Comparison of ENCODE assay signal across 8 cellular contexts in genomic region chr19:32404939-32405430, GRCh38. TPM values are rescaled to one million over a fixed set of nuclear protein-coding genes. Genes with fewer than 3 reads are reported as not detected.
A peak's percentile ranks its signal among the peaks of the same experiment; 100 is the strongest.
DNase-seq lines count a peak whose midpoint lies in the region; ATAC-seq and TF ChIP-seq lines count a peak whose summit lies in the region.

No MANE protein-coding gene starts in this region.

- H3K9me3 Mint-ChIP-seq in CD8-positive, alpha-beta T cell, result no peaks in the 10 kb centered on the region
- H3K9me3 Mint-ChIP-seq in neural crest cell, result no peaks in the 10 kb centered on the region

- H3K4me1 Mint-ChIP-seq in CD8-positive, alpha-beta T cell (ENCODE audit: low read depth), result peaks cover 22% of the 10 kb centered on the region
- H3K4me1 Mint-ChIP-seq in neural crest cell, result peaks cover 31% of the 10 kb centered on the region

- no peaks in the 10 kb centered on the region for H3K27me3 ChIP-seq in CD8-positive, alpha-beta T cell (ENCODE audit: insufficient read depth, low read length)
- H3K27me3 ChIP-seq in KMS-11 (ENCODE audit: insufficient read depth, low read depth), result no peaks in the 10 kb centered on the region
- no peaks in the 10 kb centered on the region for H3K27me3 ChIP-seq in foreskin keratinocyte

- H3K27me3 Mint-ChIP-seq in CD8-positive, alpha-beta T cell (ENCODE audit: low read depth), result no peaks in the 10 kb centered on the region
- no peaks in the 10 kb centered on the region for H3K27me3 Mint-ChIP-seq in neural crest cell (ENCODE audit: low read depth)

- peak overlapping the region; percentile 89 for H3K9ac ChIP-seq in KMS-11

- POLR2A ChIA-PET in CD8-positive, alpha-beta T cell (lab: Charles Lee), result interaction anchor here (0.9 to 2.2 kb wide), 9 partner anchors 17 to 772 kb away, joined by 3 to 13 read pairs (median 5); partner anchors contain the start of genes ANKRD27, NUDT19, PDCD5 and ZNF507

- peaks cover 4% of the 10 kb centered on the region for H3K36me3 ChIP-seq in CD8-positive, alpha-beta T cell (ENCODE audit: insufficient read depth, low read length)
- H3K36me3 ChIP-seq in KMS-11 (ENCODE audit: insufficient read depth), result peaks cover 4% of the 10 kb centered on the region; the same call in 1 of the 2 replicates

- CTCF ChIA-PET in CD8-positive, alpha-beta T cell (lab: Charles Lee), result interaction anchor here (0.8 to 1.5 kb wide), 2 partner anchors 20 to 165 kb away, joined by 3 read pairs; no protein-coding TSS in a partner anchor

- peak; percentile 7 for ATAC-seq in CD8-positive, alpha-beta T cell
- ATAC-seq in GM19372 (IDR thresholded peaks at IDR 0.05; ENCODE audit: low read depth, unreplicated experiment), result peak; percentile 9
- peak; percentile 28 for ATAC-seq in foreskin keratinocyte

- peaks cover 4% of the 10 kb centered on the region; the same call in 1 of the 2 replicates for H3K79me2 ChIP-seq in KMS-11 (ENCODE audit: insufficient read depth, low read depth)

- no peaks in the 10 kb centered on the region for H4K20me1 ChIP-seq in KMS-11 (ENCODE audit: insufficient read depth)

- H3K4me3 Mint-ChIP-seq in CD8-positive, alpha-beta T cell, result peak overlapping the region; percentile 90
- peak overlapping the region; percentile 92 for H3K4me3 Mint-ChIP-seq in neural crest cell

- no peaks in the 10 kb centered on the region for H3K9me3 ChIP-seq in CD8-positive, alpha-beta T cell (ENCODE audit: low read length)

- peak overlapping the region; percentile 79 for H3K4me3 ChIP-seq in CD8-positive, alpha-beta T cell (ENCODE audit: low read depth, low read length)
- H3K4me3 ChIP-seq in KMS-11 (IDR thresholded peaks at IDR 0.05; ENCODE audit: insufficient read depth, low read depth, low read length), result no peak overlapping the region

- H3K36me3 Mint-ChIP-seq in CD8-positive, alpha-beta T cell, result peaks cover 18% of the 10 kb centered on the region
- peaks cover 14% of the 10 kb centered on the region for H3K36me3 Mint-ChIP-seq in neural crest cell (ENCODE audit: low read depth)

- peak overlapping the region; percentile 92 for H3K27ac Mint-ChIP-seq in CD8-positive, alpha-beta T cell
- peak overlapping the region; percentile 92 for H3K27ac Mint-ChIP-seq in neural crest cell (ENCODE audit: unreplicated experiment)

- peak in 1 of 7 experiments; percentile 30 for DNase-seq in CD8-positive, alpha-beta T cell
- DNase-seq in activated T-helper 1 cell treated with Interleukin-2 at 50 U/mL for 16 hours (ENCODE audit: low read depth), result peak; percentile 0
- DNase-seq in foreskin keratinocyte, result no peak
- peak; percentile 22 for DNase-seq in neural crest cell (ENCODE audit: low read depth, low spot score)
- DNase-seq in effector CD8-positive, alpha-beta T cell (lab: John Stamatoyannopoulos, UW), result no peak
- DNase-seq in GOT3 (lab: John Stamatoyannopoulos, UW), result no peak

- peak overlapping the region; percentile 90 for H2AFZ ChIP-seq in KMS-11 (ENCODE audit: low read depth)

- peak overlapping the region; percentile 79 for H3K4me2 ChIP-seq in KMS-11

- peaks cover 14% of the 10 kb centered on the region for H3K4me1 ChIP-seq in CD8-positive, alpha-beta T cell (ENCODE audit: insufficient read depth, low read length)
- H3K4me1 ChIP-seq in KMS-11 (ENCODE audit: low read depth, poor library complexity, severe bottlenecking), result peaks cover 12% of the 10 kb centered on the region
- H3K4me1 ChIP-seq in foreskin keratinocyte, result peaks cover 9% of the 10 kb centered on the region

- peak overlapping the region; percentile 87 for H3K27ac ChIP-seq in CD8-positive, alpha-beta T cell (ENCODE audit: low read depth, low read length)
- H3K27ac ChIP-seq in KMS-11 (peak overlapping the region; percentile 82), foreskin keratinocyte (peak overlapping the region; percentile 82)

- intact Hi-C loops in CD8-positive, alpha-beta T cell (cut with DNase I, micrococcal nuclease), result loop anchor here (1.0 to 10.0 kb wide), 6 partner anchors 60 to 772 kb away; partner anchors contain the start of genes ZNF507 (in 2 of the 2), ANKRD27 (in 1 of the 2), CEP89 (in 1 of the 2) and FAAP24 (in 1 of the 2)

- no peak for TF ChIP-seq CTCF in CD8-positive, alpha-beta T cell (IDR thresholded peaks at IDR 0.05)
- no peak for TF ChIP-seq CTCF in KMS-11 (conservative IDR thresholded peaks at IDR 0.05; ENCODE audit: low read depth, low read length)
- TF ChIP-seq CTCF in foreskin keratinocyte (conservative IDR thresholded peaks at IDR 0.05), result no peak
- TF ChIP-seq CTCF in neural crest cell (conservative IDR thresholded peaks at IDR 0.05), result no peak

RNA-seq across cellular contexts. Expression of gene DPY19L3, which starts 0.6 kb away (rescaled TPM):
- 1 to 10 TPM; 7.9 TPM for total RNA-seq in CD8-positive, alpha-beta T cell
- 6.7 and 8.3 TPM in 2 replicates for total RNA-seq in foreskin keratinocyte
- 1.7 and 1.8 TPM in 2 replicates for polyA plus RNA-seq in foreskin keratinocyte
- total RNA-seq in neural crest cell, result 104 and 108 TPM in 2 replicates

RNA-seq across cellular contexts. Expression of gene ZNF507, which starts 59.6 kb away (rescaled TPM):
- 10 to 100 TPM; 28.4 to 29.6 TPM for total RNA-seq in CD8-positive, alpha-beta T cell
- 11.2 and 11.4 TPM in 2 replicates for total RNA-seq in foreskin keratinocyte
- 1.6 and 1.7 TPM in 2 replicates for polyA plus RNA-seq in foreskin keratinocyte
- 33.8 and 35.4 TPM in 2 replicates for total RNA-seq in neural crest cell

Comparison
In these comparisons a context has a peak if more than half of its experiments do, and no peak if none do; other contexts are left out.
1. DNase-seq: peak in activated T-helper 1 cell treated with Interleukin-2 at 50 U/mL for 16 hours (single experiment) and neural crest cell (single experiment); none in foreskin keratinocyte (0 of 2), effector CD8-positive, alpha-beta T cell (single experiment) and GOT3 (single experiment).
2. RNA of gene DPY19L3, which starts 0.6 kb away (total RNA-seq): 104 to 108 TPM in neural crest cell; 7.9 TPM in CD8-positive, alpha-beta T cell and 6.7 to 8.3 TPM in foreskin keratinocyte; every median in the first group is over 10 times any median in the second.
3. Peak in every context shown above with its lines, with median percentiles within 50 percentile points of each other: ATAC-seq and H3K27ac ChIP-seq.